Comparison of ENCODE assay signal across 9 cellular contexts in the genomic region with DNA sequence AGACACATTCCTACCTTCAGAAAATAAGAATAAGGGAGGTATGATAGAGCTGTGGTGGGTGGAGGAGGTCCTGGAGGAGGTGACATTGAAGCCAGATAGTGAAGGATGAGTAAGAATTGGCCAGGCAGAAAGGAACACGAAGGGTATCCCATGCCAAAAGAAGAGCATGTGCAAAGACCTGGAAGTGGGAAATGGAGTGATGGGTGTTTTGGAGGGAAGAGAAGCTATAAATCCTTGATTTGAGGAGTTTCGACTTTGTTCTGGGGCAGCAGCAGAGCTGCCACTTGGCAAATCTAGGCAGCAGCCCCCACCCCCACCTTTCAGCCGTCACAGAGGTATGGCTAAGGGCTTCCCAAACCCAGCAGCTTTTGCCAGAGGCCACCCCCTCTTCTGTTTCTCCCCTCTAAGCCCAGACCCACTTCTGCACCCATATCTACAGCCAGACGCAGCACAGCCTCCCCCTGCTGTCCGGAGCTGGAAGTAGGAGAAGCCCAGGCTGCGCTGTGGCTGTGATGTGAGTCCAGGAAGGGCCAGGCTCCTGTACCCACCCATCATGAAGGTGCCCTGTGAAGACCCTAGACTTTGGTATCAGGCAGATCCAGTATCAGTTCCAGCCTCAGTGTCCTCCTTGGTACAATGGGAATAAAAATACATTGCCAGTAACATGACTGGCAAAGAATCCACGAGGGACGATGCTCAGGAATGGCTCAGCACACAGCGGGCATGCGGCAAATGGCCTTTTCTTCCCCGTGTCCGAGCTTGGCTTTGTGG.
DNase-seq lines count a peak whose midpoint lies in the region; ATAC-seq and TF ChIP-seq lines count a peak whose summit lies in the region.
"Had no signal": no experiment of that assay in that cellular context is flagged by ENCODE, and none has a peak within 500 bp of the region (broad histone marks: within the 10 kb centered on the region; RNA-seq: fewer than 3 reads in every experiment).

No MANE protein-coding gene starts in this region.

- DNase-seq in HCEC 1CT (peak; percentile 35), NCI-H748 (lab: John Stamatoyannopoulos, UW; ENCODE audit: unreplicated experiment) (peak; percentile 59), amniotic epithelial cell (ENCODE audit: low read depth) (peak; percentile 44), left ventricle myocardium inferior (peak; percentile 42), sigmoid colon (no peak), posterior vena cava (ENCODE audit: low spot score) (no peak)

- peaks cover 88% of the 10 kb centered on the region for H3K27me3 ChIP-seq in left ventricle myocardium inferior (ENCODE audit: low read depth)
- peaks cover 24 to 62% (median 32%) of the 10 kb centered on the region in 3 donors for H3K27me3 ChIP-seq in sigmoid colon

- peaks cover 17% of the 10 kb centered on the region for H3K4me1 ChIP-seq in left ventricle myocardium inferior
- peaks cover 0 to 23% (median 21%) of the 10 kb centered on the region in 4 donors for H3K4me1 ChIP-seq in sigmoid colon

- TF ChIP-seq EP300 in sigmoid colon (IDR thresholded peaks at IDR 0.05), result no peak

- TF ChIP-seq CTCF in C4-2B (conservative IDR thresholded peaks at IDR 0.05), result peak; percentile 93
- TF ChIP-seq CTCF in left ventricle myocardium inferior (IDR thresholded peaks at IDR 0.05; ENCODE audit: borderline replicate concordance), result peak; percentile 75
- TF ChIP-seq CTCF in sigmoid colon (IDR thresholded peaks at IDR 0.05), result peak in 3 of 4 experiments; percentile 40 to 47 (median 47)

- no peak overlapping the region for H3K4me3 ChIP-seq in left ventricle myocardium inferior
- H3K4me3 ChIP-seq in sigmoid colon, result no peak overlapping the region

- ATAC-seq in GM19467 (IDR thresholded peaks at IDR 0.05; ENCODE audit: unreplicated experiment), result no peak
- ATAC-seq: naive thymus-derived CD4-positive, alpha-beta T cell had no signal

- WGBS in sigmoid colon, 2 donors, result 34 to 44% methylated on average over 12 of the region's 12 CpGs

- H3K36me3 ChIP-seq in left ventricle myocardium inferior, result no peaks in the 10 kb centered on the region
- no peaks in the 10 kb centered on the region for H3K36me3 ChIP-seq in sigmoid colon

- H3K9me3 ChIP-seq in left ventricle myocardium inferior (replicated peaks) (no peaks in the 10 kb centered on the region), sigmoid colon (no peaks in the 10 kb centered on the region)

- H3K27ac ChIP-seq in C4-2B (no peak overlapping the region), left ventricle myocardium inferior (replicated peaks) (no peak overlapping the region), sigmoid colon (no peak overlapping the region)

- no peak for TF ChIP-seq POLR2A in sigmoid colon (IDR thresholded peaks at IDR 0.05)

- intact Hi-C loops in left ventricle myocardium inferior (cut with micrococcal nuclease), result loop anchor here (5.0 kb wide), 1 partner anchor 184 kb away; no protein-coding TSS in a partner anchor
- intact Hi-C loops in sigmoid colon (cut with DNase I), result loop anchor here (5.0 kb wide), 1 partner anchor 189 kb away; the partner anchor contains the start of gene LINGO1
- intact Hi-C loops in posterior vena cava (cut with DNase I), result loop anchor here in 1 of 2 donors (5.0 kb wide), 1 partner anchor 189 kb away; the partner anchor contains the start of gene LINGO1

Comparison
In these comparisons a context has a peak if more than half of its experiments do, and no peak if none do; other contexts are left out.
1. DNase-seq: peak in HCEC 1CT (single experiment), NCI-H748 (single experiment), amniotic epithelial cell (single experiment) and left ventricle myocardium inferior (single experiment); none in sigmoid colon (single experiment) and posterior vena cava (single experiment).
2. Peak in every context shown above with its lines, with median percentiles within 50 percentile points of each other: CTCF ChIP-seq.